ENCODE assay signal across 1 cellular context in the genomic region with DNA sequence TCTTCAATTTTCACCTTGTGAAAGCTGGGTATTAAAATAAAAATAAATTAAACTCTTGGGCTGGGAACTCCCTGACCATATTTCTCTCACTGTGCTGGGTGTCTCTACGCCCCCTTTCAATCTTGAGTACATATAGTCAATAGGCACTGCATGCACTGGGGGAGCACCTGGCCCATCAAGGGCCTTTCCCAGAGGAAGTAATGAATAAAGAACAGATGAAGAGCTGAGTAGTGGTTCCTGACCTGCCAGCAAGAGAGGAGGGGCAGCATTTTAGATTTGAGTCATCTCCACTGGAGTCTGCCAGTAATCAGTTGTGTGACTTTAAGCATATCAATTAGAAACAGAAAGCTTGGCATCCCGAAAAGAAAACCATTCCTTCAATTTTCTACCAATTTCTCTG.
TF ChIP-seq lines count a peak whose summit lies in the region.

No MANE protein-coding gene starts in this region.

TF ChIP-seq in K562, 482 proteins besides CTCF, POLR2A, EP300 and RAD21 (continued from another document):
- TF ChIP-seq, protein P1, sequence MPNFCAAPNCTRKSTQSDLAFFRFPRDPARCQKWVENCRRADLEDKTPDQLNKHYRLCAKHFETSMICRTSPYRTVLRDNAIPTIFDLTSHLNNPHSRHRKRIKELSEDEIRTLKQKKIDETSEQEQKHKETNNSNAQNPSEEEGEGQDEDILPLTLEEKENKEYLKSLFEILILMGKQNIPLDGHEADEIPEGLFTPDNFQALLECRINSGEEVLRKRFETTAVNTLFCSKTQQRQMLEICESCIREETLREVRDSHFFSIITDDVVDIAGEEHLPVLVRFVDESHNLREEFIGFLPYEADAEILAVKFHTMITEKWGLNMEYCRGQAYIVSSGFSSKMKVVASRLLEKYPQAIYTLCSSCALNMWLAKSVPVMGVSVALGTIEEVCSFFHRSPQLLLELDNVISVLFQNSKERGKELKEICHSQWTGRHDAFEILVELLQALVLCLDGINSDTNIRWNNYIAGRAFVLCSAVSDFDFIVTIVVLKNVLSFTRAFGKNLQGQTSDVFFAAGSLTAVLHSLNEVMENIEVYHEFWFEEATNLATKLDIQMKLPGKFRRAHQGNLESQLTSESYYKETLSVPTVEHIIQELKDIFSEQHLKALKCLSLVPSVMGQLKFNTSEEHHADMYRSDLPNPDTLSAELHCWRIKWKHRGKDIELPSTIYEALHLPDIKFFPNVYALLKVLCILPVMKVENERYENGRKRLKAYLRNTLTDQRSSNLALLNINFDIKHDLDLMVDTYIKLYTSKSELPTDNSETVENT (CRISPR knock-in tag; IDR thresholded peaks at IDR 0.05) = no peak
- no peak for TF ChIP-seq NCOR1 (IDR thresholded peaks at IDR 0.05)
- TF ChIP-seq, protein P2, sequence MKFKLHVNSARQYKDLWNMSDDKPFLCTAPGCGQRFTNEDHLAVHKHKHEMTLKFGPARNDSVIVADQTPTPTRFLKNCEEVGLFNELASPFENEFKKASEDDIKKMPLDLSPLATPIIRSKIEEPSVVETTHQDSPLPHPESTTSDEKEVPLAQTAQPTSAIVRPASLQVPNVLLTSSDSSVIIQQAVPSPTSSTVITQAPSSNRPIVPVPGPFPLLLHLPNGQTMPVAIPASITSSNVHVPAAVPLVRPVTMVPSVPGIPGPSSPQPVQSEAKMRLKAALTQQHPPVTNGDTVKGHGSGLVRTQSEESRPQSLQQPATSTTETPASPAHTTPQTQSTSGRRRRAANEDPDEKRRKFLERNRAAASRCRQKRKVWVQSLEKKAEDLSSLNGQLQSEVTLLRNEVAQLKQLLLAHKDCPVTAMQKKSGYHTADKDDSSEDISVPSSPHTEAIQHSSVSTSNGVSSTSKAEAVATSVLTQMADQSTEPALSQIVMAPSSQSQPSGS (CRISPR knock-in tag; IDR thresholded peaks at IDR 0.05) = no peak
- no peak for TF ChIP-seq POLR2H (tag; IDR thresholded peaks at IDR 0.05; ENCODE audit: low read depth)
- no peak for TF ChIP-seq JUNB (CRISPR knock-in tag; conservative IDR thresholded peaks at IDR 0.05)
- no peak for TF ChIP-seq MAFK (IDR thresholded peaks at IDR 0.05; ENCODE audit: low read length)
